ENCODE assay signal across 9 cellular contexts in genomic region chr14:22547309-22547947, GRCh38. TPM values are rescaled to one million over a fixed set of nuclear protein-coding genes. Genes with fewer than 3 reads are reported as not detected.
DNase-seq lines count a peak whose midpoint lies in the region; ATAC-seq lines count a peak whose summit lies in the region.
"Had no signal": no experiment of that assay in that cellular context is flagged by ENCODE, and none has a peak within 500 bp of the region (broad histone marks: within the 10 kb centered on the region; RNA-seq: fewer than 3 reads in every experiment).

No MANE protein-coding gene starts in this region.

- H3K36me3 Mint-ChIP-seq in naive thymus-derived CD4-positive, alpha-beta T cell = peaks cover 55 to 91% (median 89%) of the 10 kb centered on the region in 5 donors

- H3K27ac Mint-ChIP-seq in naive thymus-derived CD4-positive, alpha-beta T cell = peak overlapping the region; percentile 93 to 99 (median 96)

- intact Hi-C loops in naive thymus-derived CD4-positive, alpha-beta T cell (cut with micrococcal nuclease) = no loop called here

- DNase-seq in AG20443 (ENCODE audit: low spot score) (peak; percentile 56), NCI-H2196 (lab: John Stamatoyannopoulos, UW; ENCODE audit: unreplicated experiment) (no peak), SK-N-DZ (ENCODE audit: low spot score) (no peak), NCI-H1105 treated with DMSO at 0.1 percent for 48 hours (lab: John Stamatoyannopoulos, UW) (no peak)
- no peak for DNase-seq in Jurkat, Clone E6-1 (ENCODE audit: low read depth, low spot score)
- DNase-seq in naive thymus-derived CD4-positive, alpha-beta T cell = no peak
- DNase-seq: DMS153 had no signal

- ATAC-seq in naive thymus-derived CD4-positive, alpha-beta T cell = no peak
- no peak for ATAC-seq in GM19023 (IDR thresholded peaks at IDR 0.05; ENCODE audit: unreplicated experiment)

- H3K9me3 Mint-ChIP-seq in naive thymus-derived CD4-positive, alpha-beta T cell = peaks cover 0 to 11% (median 0%) of the 10 kb centered on the region in 11 donors

- peak overlapping the region; percentile 5 to 13 for H3K9ac ChIP-seq in duodenal mucosa (ENCODE audit: low read depth in 1 of 2, low read length in 2 of 2)

- peaks cover 69 to 100% (median 98%) of the 10 kb centered on the region in 7 donors for H3K4me1 Mint-ChIP-seq in naive thymus-derived CD4-positive, alpha-beta T cell

- H3K4me1 ChIP-seq in duodenal mucosa (ENCODE audit: control insufficient read depth in 1 of 2, insufficient read depth in 2 of 2, low read length in 2 of 2) = peaks cover 40 to 49% of the 10 kb centered on the region in 2 donors
- peaks cover 96 to 98% of the 10 kb centered on the region in 2 donors for H3K4me1 ChIP-seq in naive thymus-derived CD4-positive, alpha-beta T cell (ENCODE audit: control insufficient read depth in 2 of 2, insufficient read depth in 2 of 2, low read length in 2 of 2)

- no peaks in the 10 kb centered on the region for H3K36me3 ChIP-seq in duodenal mucosa (ENCODE audit: control insufficient read depth in 1 of 2, insufficient read depth in 2 of 2, low read length in 2 of 2)
- peaks cover 57 to 78% (median 61%) of the 10 kb centered on the region in 3 experiments for H3K36me3 ChIP-seq in naive thymus-derived CD4-positive, alpha-beta T cell (ENCODE audit: control insufficient read depth in 2 of 3, insufficient read depth in 3 of 3, low read length in 3 of 3)

- no peaks in the 10 kb centered on the region for H3K9me3 ChIP-seq in duodenal mucosa (ENCODE audit: control insufficient read depth in 1 of 2, low read length in 2 of 2)
- H3K9me3 ChIP-seq in naive thymus-derived CD4-positive, alpha-beta T cell (ENCODE audit: control insufficient read depth in 2 of 3, low read length in 3 of 3) = no peaks in the 10 kb centered on the region

- H3K4me3 Mint-ChIP-seq in naive thymus-derived CD4-positive, alpha-beta T cell = peak overlapping the region; percentile 76 to 92 (median 80)

- H3K27me3 Mint-ChIP-seq in naive thymus-derived CD4-positive, alpha-beta T cell = no peaks in the 10 kb centered on the region

- POLR2A ChIA-PET in naive thymus-derived CD4-positive, alpha-beta T cell (lab: Charles Lee) = interaction anchor here (0.6 to 13.3 kb wide), 11 partner anchors 4 to 1015 kb away, joined by 3 to 709 read pairs (median 7); no protein-coding TSS in a partner anchor

- H3K4me3 ChIP-seq in Jurkat, Clone E6-1 (ENCODE audit: low read length) = peak overlapping the region; percentile 59
- no peak overlapping the region for H3K4me3 ChIP-seq in duodenal mucosa (ENCODE audit: low read depth in 1 of 2, low read length in 2 of 2)
- H3K4me3 ChIP-seq in naive thymus-derived CD4-positive, alpha-beta T cell (ENCODE audit: low read length) = peak overlapping the region; percentile 53

- H3K27me3 ChIP-seq in duodenal mucosa (ENCODE audit: control insufficient read depth in 1 of 2, insufficient read depth in 2 of 2, low read length in 2 of 2) = no peaks in the 10 kb centered on the region
- no peaks in the 10 kb centered on the region for H3K27me3 ChIP-seq in naive thymus-derived CD4-positive, alpha-beta T cell (ENCODE audit: control insufficient read depth in 2 of 2, insufficient read depth in 2 of 2, low read length in 2 of 2)

- no peak overlapping the region for H3K27ac ChIP-seq in duodenal mucosa (ENCODE audit: low read depth, low read length)
- H3K27ac ChIP-seq in naive thymus-derived CD4-positive, alpha-beta T cell (ENCODE audit: low read depth, low read length) = peak overlapping the region; percentile 90

- CTCF ChIA-PET in naive thymus-derived CD4-positive, alpha-beta T cell (lab: Charles Lee) = interaction anchor here (0.6 to 4.2 kb wide), 12 partner anchors 8 to 836 kb away, joined by 3 to 17 read pairs (median 4); no protein-coding TSS in a partner anchor

RNA-seq across cellular contexts. Expression of gene DAD1, which starts 41.6 kb away (rescaled TPM):
- 267 TPM for polyA plus RNA-seq in Jurkat, Clone E6-1 (2012; ENCODE audit: insufficient read depth, insufficient read length)
- total RNA-seq in naive thymus-derived CD4-positive, alpha-beta T cell = 100 to 1,000 TPM in 3 of 5 experiments, 10 to 100 TPM in 2; 68.8 to 157 (median 117) TPM
- polyA plus RNA-seq in naive thymus-derived CD4-positive, alpha-beta T cell = 100 to 1,000 TPM; 766 to 777 TPM
- 340 and 346 TPM in 2 replicates for polyA plus RNA-seq in SK-N-DZ (2014; cell fraction: cytosol; rRNA removed)
- polyA plus RNA-seq in SK-N-DZ (2014; cell fraction: nucleus; rRNA removed) = 146 and 190 TPM in 2 replicates

RNA-seq across cellular contexts. Expression of gene ABHD4, which starts 50.7 kb away (rescaled TPM):
- polyA plus RNA-seq in Jurkat, Clone E6-1 (2012; ENCODE audit: insufficient read depth, insufficient read length) = 11.3 TPM
- total RNA-seq in naive thymus-derived CD4-positive, alpha-beta T cell = 10 to 100 TPM; 10.5 to 16.3 (median 14.7) TPM
- polyA plus RNA-seq in naive thymus-derived CD4-positive, alpha-beta T cell = 10 to 100 TPM in 1 of 2 donors, 1 to 10 TPM in 1; 6.7 to 10.1 TPM
- polyA plus RNA-seq in SK-N-DZ (2014; cell fraction: cytosol; rRNA removed) = 4.0 and 4.9 TPM in 2 replicates
- polyA plus RNA-seq in SK-N-DZ (2014; cell fraction: nucleus; rRNA removed) = 2.3 and 4.4 TPM in 2 replicates

Comparison
In these comparisons a context has a peak if more than half of its experiments do, and no peak if none do; other contexts are left out.
1. H3K4me3 ChIP-seq: peak in Jurkat, Clone E6-1 (single experiment) and naive thymus-derived CD4-positive, alpha-beta T cell (single experiment); none in duodenal mucosa (0 of 2).